In genomic region chr4:147846318-147847135, GRCh38 we compare ENCODE assay signal across 9 cellular contexts.
DNase-seq lines count a peak whose midpoint lies in the region; ATAC-seq and TF ChIP-seq lines count a peak whose summit lies in the region.
"Had no signal": no experiment of that assay in that cellular context is flagged by ENCODE, and none has a peak within 500 bp of the region (broad histone marks: within the 10 kb centered on the region; RNA-seq: fewer than 3 reads in every experiment).

No MANE protein-coding gene starts in this region.

- DNase-seq in left ventricle myocardium inferior (no peak), cardiac septum (ENCODE audit: low spot score) (no peak), GM23338 (ENCODE audit: low spot score) (no peak), mucosa of gallbladder (ENCODE audit: low spot score) (no peak), dorsolateral prefrontal cortex (no peak), pons (ENCODE audit: low spot score) (no peak)
- DNase-seq in stimulated activated effector memory CD8-positive, alpha-beta T cell treated with anti-CD3 and anti-CD28 coated beads, Interleukin-12 subunit alpha, Interleukin-12 subunit beta, amount 100 ng/mL, for 72 hours (ENCODE audit: low spot score in 2 of 2): no peak

- H3K27me3 ChIP-seq in left ventricle myocardium inferior (ENCODE audit: low read depth) (no peaks in the 10 kb centered on the region), GM23338 (ENCODE audit: insufficient read depth) (no peaks in the 10 kb centered on the region), dorsolateral prefrontal cortex (peaks cover 0 to 8% (median 0%) of the 10 kb centered on the region in 45 donors)
- H3K27me3 ChIP-seq: BLaER1 had no signal

- H3K27ac ChIP-seq in left ventricle myocardium inferior (replicated peaks) (peak overlapping the region; percentile 71), GM23338 (ENCODE audit: low read depth) (peak overlapping the region; percentile 52; the same call in 1 of the 2 replicates), dorsolateral prefrontal cortex (peak overlapping the region in 1 of 59 donors; percentile 7)
- H3K27ac ChIP-seq: BLaER1 had no signal

- no peak for ATAC-seq in GM23338
- ATAC-seq in HG03558 (IDR thresholded peaks at IDR 0.05; ENCODE audit: extremely low read depth, unreplicated experiment): peak; percentile 53
- peak; percentile 88 for ATAC-seq in stimulated activated effector memory CD8-positive, alpha-beta T cell treated with anti-CD3 and anti-CD28 coated beads, Interleukin-12 subunit alpha, Interleukin-12 subunit beta, amount 100 ng/mL, for 72 hours

- no peak overlapping the region for H2AFZ ChIP-seq in GM23338

- no peak overlapping the region for H3K4me3 Mint-ChIP-seq in GM23338
- no peak overlapping the region for H3K4me3 Mint-ChIP-seq in stimulated activated effector memory CD8-positive, alpha-beta T cell treated with anti-CD3 and anti-CD28 coated beads, Interleukin-12 subunit alpha, Interleukin-12 subunit beta, amount 100 ng/mL, for 72 hours

- H3K9me2 ChIP-seq in GM23338 (ENCODE audit: insufficient read depth): no peaks in the 10 kb centered on the region

- H3K9me3 ChIP-seq in left ventricle myocardium inferior (replicated peaks): no peaks in the 10 kb centered on the region

- H3K27me3 Mint-ChIP-seq in GM23338 (ENCODE audit: insufficient read depth, low read depth, poor library complexity): peaks cover 2% of the 10 kb centered on the region

- peaks cover 24% of the 10 kb centered on the region for H3K4me1 Mint-ChIP-seq in GM23338
- H3K4me1 Mint-ChIP-seq in stimulated activated effector memory CD8-positive, alpha-beta T cell treated with anti-CD3 and anti-CD28 coated beads, Interleukin-12 subunit alpha, Interleukin-12 subunit beta, amount 100 ng/mL, for 72 hours: peaks cover 9% of the 10 kb centered on the region

- no peak overlapping the region for H3K27ac Mint-ChIP-seq in GM23338
- H3K27ac Mint-ChIP-seq in stimulated activated effector memory CD8-positive, alpha-beta T cell treated with anti-CD3 and anti-CD28 coated beads, Interleukin-12 subunit alpha, Interleukin-12 subunit beta, amount 100 ng/mL, for 72 hours: no peak overlapping the region

- no peaks in the 10 kb centered on the region for H4K20me1 ChIP-seq in GM23338 (replicated peaks; ENCODE audit: insufficient read depth)
- H4K20me1 ChIP-seq: BLaER1 had no signal

- H3K36me3 ChIP-seq in left ventricle myocardium inferior (peaks cover 14% of the 10 kb centered on the region), GM23338 (ENCODE audit: insufficient read depth) (no peaks in the 10 kb centered on the region)

- H3K79me2 ChIP-seq in GM23338 (replicated peaks; ENCODE audit: insufficient read depth): no peaks in the 10 kb centered on the region

- H3K4me1 ChIP-seq in left ventricle myocardium inferior (peaks cover 81% of the 10 kb centered on the region), GM23338 (ENCODE audit: insufficient read depth) (peaks cover 33% of the 10 kb centered on the region)

- no peak for TF ChIP-seq CTCF in left ventricle myocardium inferior (IDR thresholded peaks at IDR 0.05; ENCODE audit: borderline replicate concordance)
- no peak for TF ChIP-seq CTCF in GM23338 (conservative IDR thresholded peaks at IDR 0.05; ENCODE audit: low read depth in 2 of 2)
- no peak for TF ChIP-seq CTCF in dorsolateral prefrontal cortex (IDR thresholded peaks at IDR 0.05 in 54 of 56, conservative IDR thresholded peaks at IDR 0.05 in 2 of 56; ENCODE audit: low read depth in 1 of 56, partially characterized antibody in 56 of 56)

- H3K4me3 ChIP-seq in left ventricle myocardium inferior: no peak overlapping the region
- no peak overlapping the region for H3K4me3 ChIP-seq in GM23338
- H3K4me3 ChIP-seq in dorsolateral prefrontal cortex: no peak overlapping the region
- H3K4me3 ChIP-seq: BLaER1 had no signal

- intact Hi-C loops in left ventricle myocardium inferior (cut with micrococcal nuclease): no loop called here
- intact Hi-C loops in cardiac septum (cut with DNase I): no loop called here
- intact Hi-C loops in dorsolateral prefrontal cortex (cut with DNase I): no loop called here

- H3K36me3 Mint-ChIP-seq in GM23338 (ENCODE audit: low read depth): peaks cover 7% of the 10 kb centered on the region; the same call in 2 of the 3 replicates
- no peaks in the 10 kb centered on the region for H3K36me3 Mint-ChIP-seq in stimulated activated effector memory CD8-positive, alpha-beta T cell treated with anti-CD3 and anti-CD28 coated beads, Interleukin-12 subunit alpha, Interleukin-12 subunit beta, amount 100 ng/mL, for 72 hours

- peaks cover 7% of the 10 kb centered on the region; the same call in 2 of the 3 replicates for H3K9me3 Mint-ChIP-seq in GM23338
- no peaks in the 10 kb centered on the region for H3K9me3 Mint-ChIP-seq in stimulated activated effector memory CD8-positive, alpha-beta T cell treated with anti-CD3 and anti-CD28 coated beads, Interleukin-12 subunit alpha, Interleukin-12 subunit beta, amount 100 ng/mL, for 72 hours

- H3K4me2 ChIP-seq in GM23338: peak overlapping the region; percentile 17
- H3K4me2 ChIP-seq: BLaER1 had no signal

- no peaks in the 10 kb centered on the region for H3F3A ChIP-seq in GM23338 (replicated peaks; ENCODE audit: low read depth)

TF ChIP-seq in GM23338, 12 proteins besides CTCF, POLR2A, EP300 and RAD21:
- TF ChIP-seq POLR2AphosphoS5 (IDR thresholded peaks at IDR 0.05; ENCODE audit: low read depth): no peak
- no peak for TF ChIP-seq CREB1 (CRISPR knock-in tag; IDR thresholded peaks at IDR 0.05; ENCODE audit: low read depth)
- no peak for TF ChIP-seq ZNF462 (CRISPR knock-in tag; IDR thresholded peaks at IDR 0.05)
- no peak for TF ChIP-seq EZH2phosphoT487 (IDR thresholded peaks at IDR 0.05; ENCODE audit: unreplicated experiment)
- TF ChIP-seq STAT1 (IDR thresholded peaks at IDR 0.05; ENCODE audit: unreplicated experiment): no peak
- TF ChIP-seq ZNF114 (CRISPR knock-in tag; IDR thresholded peaks at IDR 0.05): no peak
